In genomic region chr13:97945342-97945741, GRCh38 we compare ENCODE assay signal across 19 cellular contexts.
"Had no signal": no experiment of that assay in that cellular context is flagged by ENCODE, and none has a peak within 500 bp of the region (broad histone marks: within the 10 kb centered on the region; RNA-seq: fewer than 3 reads in every experiment).

No MANE protein-coding gene starts in this region.

- H3K4me3 Mint-ChIP-seq: activated CD4-positive, alpha-beta memory T cell treated with anti-CD3 and anti-CD28 coated beads, Interleukin-2, amount 10 ng/mL, durations not matched to agents 7 days and 5 days; activated T-helper 1 cell treated with anti-CD3 and anti-CD28 coated beads, Interleukin-12 subunit alpha, Interleukin-12 subunit beta, Interleukin-2, Interleukin-4 antibody, amounts not matched to agents 30 ng/mL and 10 ng/mL and 1 ng/mL, durations not matched to agents 14 hours and 24 hours and 36 hours; brain; naive thymus-derived CD8-positive, alpha-beta T cell; stimulated activated memory B cell treated with anti-CD40 and anti-IgM and Interleukin-4, amounts not matched to agents 10 μg/mL and 1 μg/mL and 100 μg/mL, for 72 hours had no signal

- H3K27ac ChIP-seq: esophagus muscularis mucosa, foreskin keratinocyte, neutrophil, spleen, tibial nerve, VCaP had no signal

- DNase-seq: activated CD4-positive, alpha-beta memory T cell treated with anti-CD3 and anti-CD28 coated beads, Interleukin-2, amount 10 ng/mL, durations not matched to agents 7 days and 5 days; activated naive CD4-positive, alpha-beta T cell; head of caudate nucleus; left colon; naive thymus-derived CD8-positive, alpha-beta T cell; right cardiac atrium; spleen; stimulated activated CD4-positive, alpha-beta T cell treated with anti-CD3 and anti-CD28 coated beads, Interleukin-1b, Interleukin-23, amount 100 ng/mL, for 48 hours; T1000 had no signal

- H3K27me3 Mint-ChIP-seq: activated CD4-positive, alpha-beta memory T cell treated with anti-CD3 and anti-CD28 coated beads, Interleukin-2, amount 10 ng/mL, durations not matched to agents 7 days and 5 days had no signal

- H3K4me3 ChIP-seq: esophagus muscularis mucosa, lung, spleen, tibial nerve had no signal

- H3K4me1 Mint-ChIP-seq: activated CD4-positive, alpha-beta memory T cell treated with anti-CD3 and anti-CD28 coated beads, Interleukin-2, amount 10 ng/mL, durations not matched to agents 7 days and 5 days; brain; naive thymus-derived CD8-positive, alpha-beta T cell had no signal

- H3K27me3 ChIP-seq: esophagus muscularis mucosa, foreskin keratinocyte, neutrophil, spleen, tibial nerve had no signal

- H3K9me3 Mint-ChIP-seq: stimulated activated memory B cell treated with anti-CD40 and anti-IgM and Interleukin-4, amounts not matched to agents 10 μg/mL and 1 μg/mL and 100 μg/mL, for 72 hours had no signal

- H3K27ac Mint-ChIP-seq: activated CD4-positive, alpha-beta memory T cell treated with anti-CD3 and anti-CD28 coated beads, Interleukin-2, amount 10 ng/mL, durations not matched to agents 7 days and 5 days; activated T-helper 1 cell treated with anti-CD3 and anti-CD28 coated beads, Interleukin-12 subunit alpha, Interleukin-12 subunit beta, Interleukin-2, Interleukin-4 antibody, amounts not matched to agents 30 ng/mL and 10 ng/mL and 1 ng/mL, durations not matched to agents 14 hours and 24 hours and 36 hours; brain; naive thymus-derived CD8-positive, alpha-beta T cell; progenitor cell of endocrine pancreas; stimulated activated memory B cell treated with anti-CD40 and anti-IgM and Interleukin-4, amounts not matched to agents 10 μg/mL and 1 μg/mL and 100 μg/mL, for 72 hours had no signal

- H3K4me1 ChIP-seq: esophagus muscularis mucosa, spleen, tibial nerve had no signal

- H3K36me3 ChIP-seq: esophagus muscularis mucosa, neutrophil, spleen, tibial nerve had no signal

- ATAC-seq: left colon; naive thymus-derived CD8-positive, alpha-beta T cell; right cardiac atrium; stimulated activated memory B cell treated with anti-CD40 and anti-IgM and Interleukin-4, amounts not matched to agents 10 μg/mL and 1 μg/mL and 100 μg/mL, for 72 hours had no signal

- H3K9me3 ChIP-seq: esophagus muscularis mucosa, neutrophil, spleen, tibial nerve had no signal
